In genomic region chr1:232269988-232270387, GRCh38 we compare ENCODE assay signal across 11 cellular contexts.
"Had no signal": no experiment of that assay in that cellular context is flagged by ENCODE, and none has a peak within 500 bp of the region (broad histone marks: within the 10 kb centered on the region; RNA-seq: fewer than 3 reads in every experiment).

No MANE protein-coding gene starts in this region.

- H3K9ac ChIP-seq: GM23248 had no signal

- FAIRE-seq: H1, H54 had no signal

- H2AFZ ChIP-seq: GM23248, GM23338 had no signal

- ATAC-seq: GM23338, HCT116 had no signal

- H3K9me3 ChIP-seq: HAP-1 had no signal

- DNase-seq: GM23248, GOT3, H7, H9, HCEC 1CT, HFFc6 had no signal

- H3K27ac Mint-ChIP-seq: GM23338, HFFc6 had no signal

- H3K4me3 ChIP-seq: GM23248, GM23338, HAP-1 had no signal

- H3K4me3 Mint-ChIP-seq: GM23338, H9, HFFc6 had no signal

- H3K9me3 Mint-ChIP-seq: GM23338, H9 had no signal

- H3K4me1 ChIP-seq: HAP-1 had no signal

- H3K36me3 ChIP-seq: HAP-1 had no signal

- H3K4me2 ChIP-seq: GM23338 had no signal

- H3K27ac ChIP-seq: GM23248 had no signal
